Comparison of ENCODE assay signal across 1 cellular context in the genomic region with DNA sequence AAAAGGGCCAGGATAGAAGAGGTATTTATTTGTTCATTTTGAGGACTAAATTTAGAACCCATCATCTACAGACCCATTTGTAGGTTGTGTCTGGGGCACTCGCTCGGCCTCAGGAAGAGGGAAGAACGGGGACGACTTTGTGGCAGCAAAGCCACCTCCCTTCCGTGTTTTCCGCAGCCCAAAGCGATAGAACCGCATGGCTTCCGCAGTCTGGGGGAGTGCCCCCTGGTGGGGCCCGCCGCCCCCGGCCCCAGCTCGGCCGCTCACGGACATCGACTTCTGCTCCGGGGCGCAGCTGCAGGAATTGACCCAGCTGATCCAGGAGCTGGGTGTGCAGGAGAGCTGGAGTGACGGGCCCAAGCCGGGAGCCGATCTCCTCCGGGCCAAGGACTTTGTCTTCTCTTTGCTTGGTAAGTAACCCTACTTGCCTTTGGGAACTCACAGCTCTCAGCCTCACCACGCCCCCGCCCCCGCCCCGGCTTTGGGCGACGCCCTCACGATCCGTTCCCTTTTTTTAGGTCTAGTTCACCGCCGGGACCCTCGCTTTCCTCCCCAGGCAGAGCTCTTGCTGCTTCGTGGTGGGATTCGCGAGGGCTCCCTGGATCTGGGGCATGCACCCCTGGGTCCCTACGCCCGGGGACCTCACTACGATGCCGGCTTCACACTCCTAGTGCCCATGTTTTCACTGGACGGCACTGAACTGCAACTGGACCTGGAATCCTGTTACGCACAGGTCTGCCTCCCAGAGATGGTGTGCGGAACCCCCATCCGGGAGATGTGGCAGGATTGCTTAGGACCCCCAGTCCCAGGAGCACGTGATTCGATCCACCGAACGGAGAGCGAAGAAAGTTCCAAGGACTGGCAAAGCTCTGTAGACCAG.
TF ChIP-seq lines count a peak whose summit lies in the region.

No MANE protein-coding gene starts in this region.

TF ChIP-seq in endothelial cell of umbilical vein, 7 proteins besides CTCF, POLR2A, EP300 and RAD21:
- TF ChIP-seq POLR2AphosphoS5 (IDR thresholded peaks at IDR 0.05; ENCODE audit: insufficient read depth, low read depth, low read length) (no peak), MYC (IDR thresholded peaks at IDR 0.05; ENCODE audit: low read depth, low read length) (no peak), MAX (IDR thresholded peaks at IDR 0.05; ENCODE audit: insufficient read depth, insufficient read length) (peak; percentile 13)
TF ChIP-seq in endothelial cell of umbilical vein: peak in this region for 1.
